ENCODE assay signal across 10 cellular contexts in genomic region chr10:110363572-110364411, GRCh38. TPM values are rescaled to one million over a fixed set of nuclear protein-coding genes. Genes with fewer than 3 reads are reported as not detected.
DNase-seq lines count a peak whose midpoint lies in the region; ATAC-seq and TF ChIP-seq lines count a peak whose summit lies in the region.
"Had no signal": no experiment of that assay in that cellular context is flagged by ENCODE, and none has a peak within 500 bp of the region (broad histone marks: within the 10 kb centered on the region; RNA-seq: fewer than 3 reads in every experiment).

No MANE protein-coding gene starts in this region.

- no peaks in the 10 kb centered on the region for H3K9me2 ChIP-seq in Karpas-422 (replicated peaks; ENCODE audit: insufficient read depth, low read length)

- H3K4me2 ChIP-seq in smooth muscle cell, result no peak overlapping the region
- H3K4me2 ChIP-seq in Karpas-422 (ENCODE audit: low read depth, low read length, poor library complexity, severe bottlenecking), result no peak overlapping the region
- H3K4me2 ChIP-seq: BLaER1 had no signal

- 73% methylated on average over 20 of the region's 20 CpGs for WGBS in right cardiac atrium
- 88% methylated on average over 20 of the region's 20 CpGs for WGBS in smooth muscle cell (ENCODE audit: low lambda C conversion rate)

- H3K4me3 Mint-ChIP-seq in activated CD8-positive, alpha-beta T cell treated with anti-CD3 and anti-CD28 coated beads, Interleukin-2, amount 10 ng/mL, durations not matched to agents 7 days and 5 days, result no peak overlapping the region
- no peak overlapping the region for H3K4me3 Mint-ChIP-seq in Caco-2 (ENCODE audit: unreplicated experiment)

- CTCF ChIA-PET in activated CD8-positive, alpha-beta T cell treated with anti-CD3 and anti-CD28 coated beads, Interleukin-2, amount 10 ng/mL, durations not matched to agents 7 days and 5 days (lab: Charles Lee), result interaction anchor here (0.5 to 1.0 kb wide), 2 partner anchors 9 to 1270 kb away, joined by 3 read pairs; no protein-coding TSS in a partner anchor
- CTCF ChIA-PET in Caco-2 (lab: Charles Lee), result no interaction called here

- intact Hi-C loops in Right ventricle myocardium inferior (cut with DNase I), result no loop called here
- intact Hi-C loops in right cardiac atrium (cut with DNase I), result no loop called here
- intact Hi-C loops in Caco-2 (cut with micrococcal nuclease; ENCODE audit: unreplicated experiment), result no loop called here

- H3K79me2 ChIP-seq in smooth muscle cell (ENCODE audit: low read depth), result no peaks in the 10 kb centered on the region
- H3K79me2 ChIP-seq in Karpas-422 (ENCODE audit: low read length), result no peaks in the 10 kb centered on the region

- H3K4me1 Mint-ChIP-seq in activated CD8-positive, alpha-beta T cell treated with anti-CD3 and anti-CD28 coated beads, Interleukin-2, amount 10 ng/mL, durations not matched to agents 7 days and 5 days (ENCODE audit: low read depth), result peaks cover 41% of the 10 kb centered on the region
- peaks cover 7% of the 10 kb centered on the region for H3K4me1 Mint-ChIP-seq in Caco-2 (ENCODE audit: low read depth, unreplicated experiment)

- TF ChIP-seq CTCF in right atrium auricular region (IDR thresholded peaks at IDR 0.05) (no peak), Caco-2 (IDR thresholded peaks at IDR 0.05; ENCODE audit: insufficient read depth in 1 of 2, low read depth in 1 of 2, low read length in 1 of 2, severe bottlenecking in 1 of 2, unreplicated experiment in 1 of 2) (no peak), smooth muscle cell (IDR thresholded peaks at IDR 0.05; ENCODE audit: borderline replicate concordance, insufficient read depth, poor library complexity, severe bottlenecking) (no peak)

- H3K27ac ChIP-seq in right atrium auricular region, result no peak overlapping the region
- H3K27ac ChIP-seq in right cardiac atrium (ENCODE audit: low read length), result no peak overlapping the region
- no peak overlapping the region for H3K27ac ChIP-seq in substantia nigra (ENCODE audit: low read depth, low read length, poor library complexity, severe bottlenecking)
- H3K27ac ChIP-seq in smooth muscle cell (ENCODE audit: low read depth), result no peak overlapping the region
- H3K27ac ChIP-seq in Karpas-422 (ENCODE audit: low read length), result no peak overlapping the region
- H3K27ac ChIP-seq: BLaER1 had no signal

- POLR2A ChIA-PET in activated CD8-positive, alpha-beta T cell treated with anti-CD3 and anti-CD28 coated beads, Interleukin-2, amount 10 ng/mL, durations not matched to agents 7 days and 5 days (lab: Charles Lee), result no interaction called here
- POLR2A ChIA-PET in Caco-2 (lab: Charles Lee), result no interaction called here

- no peaks in the 10 kb centered on the region for H3K27me3 Mint-ChIP-seq in activated CD8-positive, alpha-beta T cell treated with anti-CD3 and anti-CD28 coated beads, Interleukin-2, amount 10 ng/mL, durations not matched to agents 7 days and 5 days (ENCODE audit: low read depth)
- no peaks in the 10 kb centered on the region for H3K27me3 Mint-ChIP-seq in Caco-2 (ENCODE audit: insufficient read depth, unreplicated experiment)

- H3K4me3 ChIP-seq in right atrium auricular region, result no peak overlapping the region
- no peak overlapping the region for H3K4me3 ChIP-seq in right cardiac atrium (ENCODE audit: low read length)
- H3K4me3 ChIP-seq in Caco-2 (ENCODE audit: low read depth, low read length), result no peak overlapping the region
- H3K4me3 ChIP-seq in smooth muscle cell, result no peak overlapping the region
- no peak overlapping the region for H3K4me3 ChIP-seq in Karpas-422 (ENCODE audit: low read length)
- H3K4me3 ChIP-seq: BLaER1 had no signal

- H3K9me3 ChIP-seq in right atrium auricular region, result no peaks in the 10 kb centered on the region
- no peaks in the 10 kb centered on the region for H3K9me3 ChIP-seq in right cardiac atrium (ENCODE audit: control insufficient read depth, low read length)
- no peaks in the 10 kb centered on the region for H3K9me3 ChIP-seq in Caco-2
- no peaks in the 10 kb centered on the region for H3K9me3 ChIP-seq in smooth muscle cell (replicated peaks; ENCODE audit: low read depth)
- no peaks in the 10 kb centered on the region for H3K9me3 ChIP-seq in Karpas-422 (ENCODE audit: low read length)
- H3K9me3 ChIP-seq: BLaER1 had no signal

- H3K9me3 Mint-ChIP-seq in activated CD8-positive, alpha-beta T cell treated with anti-CD3 and anti-CD28 coated beads, Interleukin-2, amount 10 ng/mL, durations not matched to agents 7 days and 5 days (ENCODE audit: insufficient read depth), result no peaks in the 10 kb centered on the region
- H3K9me3 Mint-ChIP-seq in Caco-2 (ENCODE audit: unreplicated experiment), result no peaks in the 10 kb centered on the region

- DNase-seq in Right ventricle myocardium inferior (ENCODE audit: missing footprints), result no peak
- no peak for DNase-seq in right atrium auricular region (ENCODE audit: low spot score)
- DNase-seq in activated CD8-positive, alpha-beta T cell treated with anti-CD3 and anti-CD28 coated beads, Interleukin-2, amount 10 ng/mL, durations not matched to agents 7 days and 5 days, result no peak
- DNase-seq in right cardiac atrium, result no peak
- peak in 28 of 49 donors; percentile 3 to 43 (median 20) for DNase-seq in substantia nigra (lab: John Stamatoyannopoulos, UW)
- no peak for DNase-seq in Caco-2
- no peak for DNase-seq in smooth muscle cell (lab: John Stamatoyannopoulos, UW; ENCODE audit: unreplicated experiment)
- DNase-seq in Karpas-422, result no peak
- DNase-seq: KBM-7 had no signal

- H3K36me3 ChIP-seq in right atrium auricular region (no peaks in the 10 kb centered on the region), Caco-2 (ENCODE audit: control insufficient read depth, insufficient read depth, low read length) (no peaks in the 10 kb centered on the region), smooth muscle cell (ENCODE audit: low read depth) (no peaks in the 10 kb centered on the region), Karpas-422 (ENCODE audit: insufficient read depth, low read length) (no peaks in the 10 kb centered on the region)
- H3K36me3 ChIP-seq: BLaER1 had no signal

- H3K27me3 ChIP-seq in right atrium auricular region (no peaks in the 10 kb centered on the region), right cardiac atrium (ENCODE audit: control insufficient read depth, insufficient read depth) (no peaks in the 10 kb centered on the region), Caco-2 (replicated peaks; ENCODE audit: control insufficient read depth, insufficient read depth, low read length) (no peaks in the 10 kb centered on the region), smooth muscle cell (ENCODE audit: low read depth) (no peaks in the 10 kb centered on the region), Karpas-422 (ENCODE audit: low read length) (no peaks in the 10 kb centered on the region)
- H3K27me3 ChIP-seq: BLaER1 had no signal

- H3K27ac Mint-ChIP-seq in activated CD8-positive, alpha-beta T cell treated with anti-CD3 and anti-CD28 coated beads, Interleukin-2, amount 10 ng/mL, durations not matched to agents 7 days and 5 days, result peak overlapping the region; percentile 10
- no peak overlapping the region for H3K27ac Mint-ChIP-seq in Caco-2 (ENCODE audit: unreplicated experiment)

- H3K36me3 Mint-ChIP-seq in activated CD8-positive, alpha-beta T cell treated with anti-CD3 and anti-CD28 coated beads, Interleukin-2, amount 10 ng/mL, durations not matched to agents 7 days and 5 days (ENCODE audit: low read depth), result no peaks in the 10 kb centered on the region
- H3K36me3 Mint-ChIP-seq in Caco-2 (ENCODE audit: insufficient read depth, unreplicated experiment), result peaks cover 3% of the 10 kb centered on the region

- peaks cover 0 to 4% of the 10 kb centered on the region in 2 donors for H3K4me1 ChIP-seq in right atrium auricular region
- H3K4me1 ChIP-seq in right cardiac atrium (ENCODE audit: control insufficient read depth, insufficient read depth, low read length), result no peaks in the 10 kb centered on the region
- H3K4me1 ChIP-seq in Caco-2, result peaks cover 10% of the 10 kb centered on the region
- H3K4me1 ChIP-seq in smooth muscle cell (ENCODE audit: low read depth), result no peaks in the 10 kb centered on the region
- peaks cover 29% of the 10 kb centered on the region for H3K4me1 ChIP-seq in Karpas-422 (ENCODE audit: low read length)

- ATAC-seq in Right ventricle myocardium inferior, result peak; percentile 41
- ATAC-seq in activated CD8-positive, alpha-beta T cell treated with anti-CD3 and anti-CD28 coated beads, Interleukin-2, amount 10 ng/mL, durations not matched to agents 7 days and 5 days, result no peak
- ATAC-seq in right cardiac atrium, result peak; percentile 17 to 32

- BruUV-seq in Caco-2 (replicated peaks; lab: Mats Ljungman, UMichigan), result no TSS peak

- H4K20me1 ChIP-seq in smooth muscle cell (ENCODE audit: low read depth) (no peaks in the 10 kb centered on the region), Karpas-422 (ENCODE audit: insufficient read depth, low read depth, low read length) (no peaks in the 10 kb centered on the region)
- H4K20me1 ChIP-seq: BLaER1 had no signal

- no peaks in the 10 kb centered on the region for H3F3A ChIP-seq in smooth muscle cell (ENCODE audit: low read depth)

- H2AFZ ChIP-seq in smooth muscle cell (ENCODE audit: low read depth), result no peak overlapping the region
- H2AFZ ChIP-seq in Karpas-422 (ENCODE audit: low read length), result no peak overlapping the region

- H3K9ac ChIP-seq in smooth muscle cell (ENCODE audit: low read depth) (no peak overlapping the region), Karpas-422 (ENCODE audit: low read length) (no peak overlapping the region)
- H3K9ac ChIP-seq: BLaER1 had no signal

RNA-seq across cellular contexts. Expression of gene SMNDC1, which starts 59.1 kb away (rescaled TPM):
- total RNA-seq in Right ventricle myocardium inferior (27.6 TPM), right atrium auricular region (1 to 10 TPM; 5.0 to 5.9 TPM), right cardiac atrium (10 to 100 TPM; 21.9 to 24.3 (median 22.8) TPM), Caco-2 (2022) (51.6 and 52.4 TPM in 2 replicates), smooth muscle cell (17.7 and 25.6 TPM in 2 replicates)
- total RNA-seq in activated CD8-positive, alpha-beta T cell treated with anti-CD3 and anti-CD28 coated beads, Interleukin-2, amount 10 ng/mL, durations not matched to agents 7 days and 5 days, result 10 to 100 TPM; 37.5 to 37.8 TPM
- polyA plus RNA-seq in right cardiac atrium (10.1 TPM), smooth muscle cell (19.0 and 22.2 TPM in 2 replicates)
- total RNA-seq in Karpas-422 (2014; rRNA removed; shearing (Covaris generic); ENCODE audit: low replicate concordance), result 9.8 and 26.1 TPM in 2 replicates

Comparison
In these comparisons a context has a peak if more than half of its experiments do, and no peak if none do; other contexts are left out.
1. DNase-seq: peak in substantia nigra (28 of 49); none in Right ventricle myocardium inferior (single experiment), right atrium auricular region (single experiment), activated CD8-positive, alpha-beta T cell treated with anti-CD3 and anti-CD28 coated beads, Interleukin-2, amount 10 ng/mL, durations not matched to agents 7 days and 5 days (single experiment), right cardiac atrium (0 of 3), Caco-2 (0 of 2), smooth muscle cell (single experiment) and Karpas-422 (single experiment).